ENCODE assay signal across 8 cellular contexts in genomic region chr19:49084206-49085019, GRCh38. TPM values are rescaled to one million over a fixed set of nuclear protein-coding genes. Genes with fewer than 3 reads are reported as not detected.
DNase-seq lines count a peak whose midpoint lies in the region; ATAC-seq, FAIRE-seq and TF ChIP-seq lines count a peak whose summit lies in the region.

No MANE protein-coding gene starts in this region.

- FAIRE-seq in kidney (lab: Jason Lieb, UNC): no peak
- no peak for FAIRE-seq in GM12891 (lab: Jason Lieb, UNC)

- H3K9me3 ChIP-seq in kidney (ENCODE audit: control insufficient read depth in 1 of 2, low read length in 2 of 2): no peaks in the 10 kb centered on the region

- TF ChIP-seq CTCF in kidney (IDR thresholded peaks at IDR 0.05; ENCODE audit: borderline replicate concordance, extremely low read depth, insufficient read depth): no peak
- no peak for TF ChIP-seq CTCF in GM13976 (IDR thresholded peaks at IDR 0.05; ENCODE audit: borderline replicate concordance, control extremely low read depth, extremely low read depth, insufficient read depth, missing control alignments)

- intact Hi-C loops in activated CD4-positive, alpha-beta T cell treated with anti-CD3 and anti-CD28 coated beads for 36 hours (cut with DNase I, micrococcal nuclease): loop anchor here (1.0 to 5.0 kb wide), 14 partner anchors 30 to 1812 kb away; partner anchors contain the start of genes C19orf73 (in 2 of the 2), PPFIA3 (in 2 of the 2), ATF5 (in 1 of the 2) and FLT3LG (in 1 of the 2)
- intact Hi-C loops in kidney (cut with DNase I): no loop called here

- peak overlapping the region; percentile 91 to 92 for H3K27ac ChIP-seq in kidney (ENCODE audit: low read depth in 2 of 2, low read length in 2 of 2)
- peak overlapping the region; percentile 88 for H3K27ac ChIP-seq in substantia nigra (ENCODE audit: low read depth, low read length, poor library complexity, severe bottlenecking)

- H3K4me3 ChIP-seq in kidney (ENCODE audit: low read length in 2 of 2): peak overlapping the region; percentile 76 to 95

- no peak for TF ChIP-seq POLR2A in GM12891 (IDR thresholded peaks at IDR 0.05; ENCODE audit: low read depth, low read length)

- peak overlapping the region; percentile 98 for H3K4me3 Mint-ChIP-seq in activated CD4-positive, alpha-beta T cell treated with anti-CD3 and anti-CD28 coated beads for 36 hours

- peaks cover 2% of the 10 kb centered on the region for H3K27me3 Mint-ChIP-seq in activated CD4-positive, alpha-beta T cell treated with anti-CD3 and anti-CD28 coated beads for 36 hours

- CTCF ChIA-PET in activated CD4-positive, alpha-beta T cell treated with anti-CD3 and anti-CD28 coated beads for 36 hours (lab: Charles Lee): interaction anchor here (0.9 kb wide), 1 partner anchor 289 kb away, joined by 3 read pairs; no protein-coding TSS in a partner anchor

- no peak for ATAC-seq in activated CD4-positive, alpha-beta T cell treated with anti-CD3 and anti-CD28 coated beads for 36 hours
- ATAC-seq in activated naive CD4-positive, alpha-beta T cell treated with anti-CD3 and anti-CD28 coated beads, Interleukin-2, amount 50 U/mL, for 72 hours: no peak
- ATAC-seq in GM21723 (IDR thresholded peaks at IDR 0.05; ENCODE audit: unreplicated experiment): no peak

- in situ Hi-C loops in GM13976 (cut with MboI; ENCODE audit: low sequenced_read_pairs, unreplicated experiment): no loop called here

- H3K36me3 Mint-ChIP-seq in activated CD4-positive, alpha-beta T cell treated with anti-CD3 and anti-CD28 coated beads for 36 hours (ENCODE audit: low read depth): peaks cover 28% of the 10 kb centered on the region
- H3K36me3 Mint-ChIP-seq in activated naive CD4-positive, alpha-beta T cell treated with anti-CD3 and anti-CD28 coated beads, Interleukin-2, amount 50 U/mL, for 72 hours: peaks cover 19 to 23% of the 10 kb centered on the region in 2 donors

- H3K9ac ChIP-seq in kidney (ENCODE audit: low read length in 2 of 2): peak overlapping the region in 1 of 2 donors; percentile 34

- H3K36me3 ChIP-seq in kidney (ENCODE audit: control insufficient read depth in 1 of 2, insufficient read depth in 2 of 2, low read length in 2 of 2): no peaks in the 10 kb centered on the region

- H3K4me1 Mint-ChIP-seq in activated CD4-positive, alpha-beta T cell treated with anti-CD3 and anti-CD28 coated beads for 36 hours: peaks cover 31% of the 10 kb centered on the region

- H3K27ac Mint-ChIP-seq in activated CD4-positive, alpha-beta T cell treated with anti-CD3 and anti-CD28 coated beads for 36 hours: peak overlapping the region; percentile 96
- peak overlapping the region; percentile 94 to 100 for H3K27ac Mint-ChIP-seq in activated naive CD4-positive, alpha-beta T cell treated with anti-CD3 and anti-CD28 coated beads, Interleukin-2, amount 50 U/mL, for 72 hours

- no peaks in the 10 kb centered on the region for H3K9me3 Mint-ChIP-seq in activated CD4-positive, alpha-beta T cell treated with anti-CD3 and anti-CD28 coated beads for 36 hours (ENCODE audit: low read depth)
- H3K9me3 Mint-ChIP-seq in activated naive CD4-positive, alpha-beta T cell treated with anti-CD3 and anti-CD28 coated beads, Interleukin-2, amount 50 U/mL, for 72 hours: no peaks in the 10 kb centered on the region

- DNase-seq in activated CD4-positive, alpha-beta T cell treated with anti-CD3 and anti-CD28 coated beads for 36 hours: no peak
- DNase-seq in activated CD4-positive, alpha-beta T cell treated with anti-CD3 and anti-CD28 coated beads for 48 hours: no peak
- no peak for DNase-seq in activated naive CD4-positive, alpha-beta T cell treated with anti-CD3 and anti-CD28 coated beads, Interleukin-2, amount 50 U/mL, for 72 hours (ENCODE audit: low spot score in 2 of 2)
- DNase-seq in kidney (no peak), substantia nigra (lab: John Stamatoyannopoulos, UW) (no peak), GM13976 (ENCODE audit: low spot score) (no peak), GM12891 (ENCODE audit: insufficient read length, low spot score) (no peak)

- H3K4me1 ChIP-seq in kidney (ENCODE audit: control insufficient read depth in 1 of 2, insufficient read depth in 1 of 2, low read depth in 1 of 2, low read length in 2 of 2): peaks cover 10 to 13% of the 10 kb centered on the region in 2 donors

- POLR2A ChIA-PET in activated CD4-positive, alpha-beta T cell treated with anti-CD3 and anti-CD28 coated beads for 36 hours (lab: Charles Lee): no interaction called here

TF ChIP-seq in GM12891, 5 proteins besides CTCF, POLR2A, EP300 and RAD21:
- TF ChIP-seq SPI1 (IDR thresholded peaks at IDR 0.05; ENCODE audit: low read depth, low read length) (no peak), POU2F2 (IDR thresholded peaks at IDR 0.05; ENCODE audit: low read depth, low read length) (no peak), PAX5 (IDR thresholded peaks at IDR 0.05; ENCODE audit: insufficient read depth, low read length, severe bottlenecking) (no peak), POLR2AphosphoS5 (IDR thresholded peaks at IDR 0.05; ENCODE audit: low read depth, low read length) (no peak), TAF1 (IDR thresholded peaks at IDR 0.05; ENCODE audit: low read depth, low read length) (no peak)
TF ChIP-seq in GM12891: peak in this region for 0.

RNA-seq across cellular contexts. Expression of gene SNRNP70, which starts 0.8 kb away (rescaled TPM):
- 100 to 1,000 TPM; 225 to 306 TPM for total RNA-seq in activated CD4-positive, alpha-beta T cell treated with anti-CD3 and anti-CD28 coated beads for 36 hours
- total RNA-seq in activated naive CD4-positive, alpha-beta T cell treated with anti-CD3 and anti-CD28 coated beads, Interleukin-2, amount 50 U/mL, for 72 hours: 100 to 1,000 TPM; 127 to 233 TPM
- total RNA-seq in kidney: 203 TPM
- 144 TPM for polyA plus RNA-seq in kidney (ENCODE audit: insufficient read depth, low read depth, low replicate concordance)
- 178 TPM for polyA plus RNA-seq in GM12891 (2012; ENCODE audit: low read depth, missing spikeins)

RNA-seq across cellular contexts. Expression of gene KCNA7, which starts 11.9 kb away (rescaled TPM):
- total RNA-seq in activated CD4-positive, alpha-beta T cell treated with anti-CD3 and anti-CD28 coated beads for 36 hours: not detected
- not detected for total RNA-seq in activated naive CD4-positive, alpha-beta T cell treated with anti-CD3 and anti-CD28 coated beads, Interleukin-2, amount 50 U/mL, for 72 hours
- not detected for total RNA-seq in kidney
- not detected for polyA plus RNA-seq in kidney (ENCODE audit: insufficient read depth, low read depth, low replicate concordance)
- polyA plus RNA-seq in GM12891 (2012; ENCODE audit: low read depth, missing spikeins): not detected

RNA-seq across cellular contexts. Expression of gene NTF4, which starts 19.8 kb away (rescaled TPM):
- not detected for total RNA-seq in activated CD4-positive, alpha-beta T cell treated with anti-CD3 and anti-CD28 coated beads for 36 hours
- total RNA-seq in activated naive CD4-positive, alpha-beta T cell treated with anti-CD3 and anti-CD28 coated beads, Interleukin-2, amount 50 U/mL, for 72 hours: not detected
- total RNA-seq in kidney: 0.28 TPM
- polyA plus RNA-seq in kidney (ENCODE audit: insufficient read depth, low read depth, low replicate concordance): not detected
- polyA plus RNA-seq in GM12891 (2012; ENCODE audit: low read depth, missing spikeins): not detected

RNA-seq across cellular contexts. Expression of gene CGB7, which starts 26.9 kb away (rescaled TPM):
- under 1 TPM in 1 of 2 experiments, not detected in 1; 0.40 TPM for total RNA-seq in activated CD4-positive, alpha-beta T cell treated with anti-CD3 and anti-CD28 coated beads for 36 hours
- not detected for total RNA-seq in activated naive CD4-positive, alpha-beta T cell treated with anti-CD3 and anti-CD28 coated beads, Interleukin-2, amount 50 U/mL, for 72 hours
- not detected for total RNA-seq in kidney
- not detected for polyA plus RNA-seq in kidney (ENCODE audit: insufficient read depth, low read depth, low replicate concordance)
- not detected for polyA plus RNA-seq in GM12891 (2012; ENCODE audit: low read depth, missing spikeins)

RNA-seq across cellular contexts. Expression of gene LIN7B, which starts 29.8 kb away (rescaled TPM):
- 1 to 10 TPM; 3.5 to 4.3 TPM for total RNA-seq in activated CD4-positive, alpha-beta T cell treated with anti-CD3 and anti-CD28 coated beads for 36 hours
- total RNA-seq in activated naive CD4-positive, alpha-beta T cell treated with anti-CD3 and anti-CD28 coated beads, Interleukin-2, amount 50 U/mL, for 72 hours: 10 to 100 TPM in 1 of 2 donors, 1 to 10 TPM in 1; 1.9 to 12.4 TPM
- total RNA-seq in kidney: 4.7 TPM
- 9.7 TPM for polyA plus RNA-seq in kidney (ENCODE audit: insufficient read depth, low read depth, low replicate concordance)
- polyA plus RNA-seq in GM12891 (2012; ENCODE audit: low read depth, missing spikeins): 0.73 TPM
